In genomic region chr18:12017079-12017478, GRCh38 we compare ENCODE assay signal across 21 cellular contexts. TPM values are rescaled to one million over a fixed set of nuclear protein-coding genes. Genes with fewer than 3 reads are reported as not detected.
A peak's percentile ranks its signal among the peaks of the same experiment; 100 is the strongest.
DNase-seq lines count a peak whose midpoint lies in the region; ATAC-seq and TF ChIP-seq lines count a peak whose summit lies in the region.
"Had no signal": no experiment of that assay in that cellular context is flagged by ENCODE, and none has a peak within 500 bp of the region (broad histone marks: within the 10 kb centered on the region; RNA-seq: fewer than 3 reads in every experiment).

No MANE protein-coding gene starts in this region.

- H3K36me3 ChIP-seq in right lobe of liver, result peaks cover 0 to 3% (median 0%) of the 10 kb centered on the region in 4 donors
- peaks cover 0 to 97% (median 11%) of the 10 kb centered on the region in 6 donors for H3K36me3 ChIP-seq in spleen

- no peaks in the 10 kb centered on the region for H3K36me3 Mint-ChIP-seq in activated naive CD8-positive, alpha-beta T cell treated with anti-CD3 and anti-CD28 coated beads for 36 hours
- peaks cover 4% of the 10 kb centered on the region for H3K36me3 Mint-ChIP-seq in activated naive CD8-positive, alpha-beta T cell treated with anti-CD3 and anti-CD28 coated beads, Interleukin-2, amount 50 U/mL, for 24 hours (ENCODE audit: low read depth)
- H3K36me3 Mint-ChIP-seq in central memory CD8-positive, alpha-beta T cell (ENCODE audit: insufficient read depth), result peaks cover 2% of the 10 kb centered on the region

- no peak for DNase-seq in activated naive CD8-positive, alpha-beta T cell treated with anti-CD3 and anti-CD28 coated beads for 36 hours
- DNase-seq in activated naive CD8-positive, alpha-beta T cell treated with anti-CD3 and anti-CD28 coated beads, Interleukin-2, amount 50 U/mL, for 24 hours, result no peak
- DNase-seq in central memory CD8-positive, alpha-beta T cell (ENCODE audit: low spot score in 2 of 2), result no peak
- DNase-seq in right lobe of liver (peak in 2 of 3 donors; percentile 63 to 79), spleen (peak; percentile 41), GOT3 (lab: John Stamatoyannopoulos, UW) (no peak), NCI-H446 treated with DMSO at 0.1 percent for 48 hours (lab: John Stamatoyannopoulos, UW) (no peak)
- DNase-seq: 8988T; Caco-2; CD4-positive, alpha-beta memory T cell; GM23248; NCI-H1694; NCI-H2081; NCI-H2171 treated with DMSO at 0.1 percent for 48 hours; NCI-H526; OCI-M1 had no signal

- no peak overlapping the region for H3K4me3 Mint-ChIP-seq in activated naive CD8-positive, alpha-beta T cell treated with anti-CD3 and anti-CD28 coated beads for 36 hours
- H3K4me3 Mint-ChIP-seq in activated naive CD8-positive, alpha-beta T cell treated with anti-CD3 and anti-CD28 coated beads, Interleukin-2, amount 50 U/mL, for 24 hours, result no peak overlapping the region
- no peak overlapping the region for H3K4me3 Mint-ChIP-seq in central memory CD8-positive, alpha-beta T cell
- H3K4me3 Mint-ChIP-seq: CD4-positive, alpha-beta memory T cell; IgD-negative memory B cell had no signal

- H3K4me3 ChIP-seq in right lobe of liver (no peak overlapping the region), spleen (no peak overlapping the region)
- H3K4me3 ChIP-seq: BLaER1 treated with 17β-estradiol and CSF1 and Interleukin-3, amounts not matched to agents 10 nM and 100 nM; GM23248; HAP-1 had no signal

- H3K27ac Mint-ChIP-seq in activated naive CD8-positive, alpha-beta T cell treated with anti-CD3 and anti-CD28 coated beads for 36 hours, result peak overlapping the region; percentile 43
- no peak overlapping the region for H3K27ac Mint-ChIP-seq in activated naive CD8-positive, alpha-beta T cell treated with anti-CD3 and anti-CD28 coated beads, Interleukin-2, amount 50 U/mL, for 24 hours
- peak overlapping the region; percentile 1 for H3K27ac Mint-ChIP-seq in central memory CD8-positive, alpha-beta T cell (ENCODE audit: low read depth)
- H3K27ac Mint-ChIP-seq: CD4-positive, alpha-beta memory T cell had no signal

- H3K27me3 Mint-ChIP-seq in activated naive CD8-positive, alpha-beta T cell treated with anti-CD3 and anti-CD28 coated beads for 36 hours, result no peaks in the 10 kb centered on the region
- H3K27me3 Mint-ChIP-seq in activated naive CD8-positive, alpha-beta T cell treated with anti-CD3 and anti-CD28 coated beads, Interleukin-2, amount 50 U/mL, for 24 hours, result no peaks in the 10 kb centered on the region
- H3K27me3 Mint-ChIP-seq in central memory CD8-positive, alpha-beta T cell, result no peaks in the 10 kb centered on the region
- H3K27me3 Mint-ChIP-seq: CD4-positive, alpha-beta memory T cell; IgD-negative memory B cell had no signal

- 27% methylated on average over 5 of the region's 5 CpGs for WGBS in right lobe of liver (ENCODE audit: insufficient coverage, low coverage, low lambda C conversion rate, missing lambda C conversion rate)
- 76 to 91% (median 82%) methylated on average over 5 of the region's 5 CpGs for WGBS in spleen, 5 donors

- TF ChIP-seq POLR2A in right lobe of liver (IDR thresholded peaks at IDR 0.05), result no peak
- no peak for TF ChIP-seq POLR2A in spleen (IDR thresholded peaks at IDR 0.05)

- H3K9me3 Mint-ChIP-seq in activated naive CD8-positive, alpha-beta T cell treated with anti-CD3 and anti-CD28 coated beads for 36 hours, result no peaks in the 10 kb centered on the region
- no peaks in the 10 kb centered on the region for H3K9me3 Mint-ChIP-seq in activated naive CD8-positive, alpha-beta T cell treated with anti-CD3 and anti-CD28 coated beads, Interleukin-2, amount 50 U/mL, for 24 hours
- no peaks in the 10 kb centered on the region for H3K9me3 Mint-ChIP-seq in central memory CD8-positive, alpha-beta T cell
- H3K9me3 Mint-ChIP-seq: CD4-positive, alpha-beta memory T cell; IgD-negative memory B cell had no signal

- ATAC-seq in activated naive CD8-positive, alpha-beta T cell treated with anti-CD3 and anti-CD28 coated beads, Interleukin-2, amount 50 U/mL, for 24 hours, result no peak
- ATAC-seq in central memory CD8-positive, alpha-beta T cell (replicated peaks; ENCODE audit: extremely low read depth, poor library complexity, severe bottlenecking), result no peak
- ATAC-seq in right lobe of liver (peak in 3 of 4 donors; percentile 37 to 51 (median 43)), HG03571 (IDR thresholded peaks at IDR 0.05; ENCODE audit: unreplicated experiment) (no peak)
- ATAC-seq: Right ventricle myocardium inferior had no signal

- no peaks in the 10 kb centered on the region for H3K27me3 ChIP-seq in right lobe of liver
- H3K27me3 ChIP-seq in spleen (replicated peaks in 1 of 7), result no peaks in the 10 kb centered on the region
- H3K27me3 ChIP-seq: BLaER1 treated with 17β-estradiol and CSF1 and Interleukin-3, amounts not matched to agents 10 nM and 100 nM had no signal

- no peak for TF ChIP-seq CTCF in right lobe of liver (IDR thresholded peaks at IDR 0.05)
- no peak for TF ChIP-seq CTCF in spleen (IDR thresholded peaks at IDR 0.05 in 8 of 11, conservative IDR thresholded peaks at IDR 0.05 in 3 of 11)

- intact Hi-C loops in right lobe of liver (cut with DNase I) (no loop called here), spleen (cut with DNase I; ENCODE audit: low total_unique reads) (no loop called here)

- peaks cover 0 to 38% (median 15%) of the 10 kb centered on the region in 4 donors for H3K4me1 ChIP-seq in right lobe of liver
- peaks cover 0 to 12% (median 0%) of the 10 kb centered on the region in 6 donors for H3K4me1 ChIP-seq in spleen
- H3K4me1 ChIP-seq: Caco-2 had no signal

- H3K4me1 Mint-ChIP-seq in activated naive CD8-positive, alpha-beta T cell treated with anti-CD3 and anti-CD28 coated beads for 36 hours, result no peaks in the 10 kb centered on the region
- no peaks in the 10 kb centered on the region for H3K4me1 Mint-ChIP-seq in activated naive CD8-positive, alpha-beta T cell treated with anti-CD3 and anti-CD28 coated beads, Interleukin-2, amount 50 U/mL, for 24 hours
- no peaks in the 10 kb centered on the region for H3K4me1 Mint-ChIP-seq in central memory CD8-positive, alpha-beta T cell
- H3K4me1 Mint-ChIP-seq: CD4-positive, alpha-beta memory T cell had no signal

- H3K9me3 ChIP-seq in right lobe of liver, result no peaks in the 10 kb centered on the region
- H3K9me3 ChIP-seq in spleen, result no peaks in the 10 kb centered on the region
- H3K9me3 ChIP-seq: BLaER1 treated with 17β-estradiol and CSF1 and Interleukin-3, amounts not matched to agents 10 nM and 100 nM; Caco-2; HAP-1 had no signal

- H3K27ac ChIP-seq in right lobe of liver (peak overlapping the region in 1 of 3 donors; percentile 13), spleen (no peak overlapping the region)
- H3K27ac ChIP-seq: BLaER1 treated with 17β-estradiol and CSF1 and Interleukin-3, amounts not matched to agents 10 nM and 100 nM; GM23248 had no signal

RNA-seq across cellular contexts. Expression of gene IMPA2, which starts 35.8 kb away (rescaled TPM):
- total RNA-seq in activated naive CD8-positive, alpha-beta T cell treated with anti-CD3 and anti-CD28 coated beads for 36 hours, result 10 to 100 TPM; 16.0 to 17.2 TPM
- total RNA-seq in right lobe of liver, result 10 to 100 TPM; 32.3 to 51.1 (median 45.7) TPM
- total RNA-seq in spleen, result 10 to 100 TPM; 16.6 to 60.7 (median 44.4) TPM
- 10 to 100 TPM; 11.1 to 27.7 (median 16.4) TPM for polyA plus RNA-seq in spleen

Comparison
In these comparisons a context has a peak if more than half of its experiments do, and no peak if none do; other contexts are left out.
1. DNase-seq: peak in right lobe of liver (2 of 3) and spleen (single experiment); none in activated naive CD8-positive, alpha-beta T cell treated with anti-CD3 and anti-CD28 coated beads for 36 hours (single experiment), activated naive CD8-positive, alpha-beta T cell treated with anti-CD3 and anti-CD28 coated beads, Interleukin-2, amount 50 U/mL, for 24 hours (single experiment), central memory CD8-positive, alpha-beta T cell (0 of 2), GOT3 (single experiment) and NCI-H446 treated with DMSO at 0.1 percent for 48 hours (single experiment).
2. ATAC-seq: peak in right lobe of liver (3 of 4); none in activated naive CD8-positive, alpha-beta T cell treated with anti-CD3 and anti-CD28 coated beads, Interleukin-2, amount 50 U/mL, for 24 hours (single experiment), central memory CD8-positive, alpha-beta T cell (single experiment) and HG03571 (single experiment).